ENCODE assay signal across 21 cellular contexts in genomic region chr7:97390915-97391593, GRCh38.
A peak's percentile ranks its signal among the peaks of the same experiment; 100 is the strongest.
DNase-seq lines count a peak whose midpoint lies in the region; ATAC-seq and TF ChIP-seq lines count a peak whose summit lies in the region.
"Had no signal": no experiment of that assay in that cellular context is flagged by ENCODE, and none has a peak within 500 bp of the region (broad histone marks: within the 10 kb centered on the region; RNA-seq: fewer than 3 reads in every experiment).

No MANE protein-coding gene starts in this region.

- DNase-seq in A172 (ENCODE audit: low spot score) (peak; percentile 42), WTC11 (ENCODE audit: low spot score) (no peak), kidney tubule cell (ENCODE audit: low spot score) (peak; percentile 11), dorsolateral prefrontal cortex (no peak), tibial artery (no peak), NCI-H1694 (lab: John Stamatoyannopoulos, UW) (no peak)
- no peak for DNase-seq in stimulated activated CD4-positive, alpha-beta T cell treated with anti-CD3 and anti-CD28 coated beads, Interleukin-4, amount 100 ng/mL, for 24 hours
- DNase-seq: DMS 273 treated with DMSO at 0.1 percent for 48 hours, DND-41, NCI-H1436, NCI-H2081, NCI-H2171 treated with DMSO at 0.1 percent for 48 hours, NCI-H446, NCI-H69, Peyer's patch, Right ventricle myocardium superior, T-cell had no signal

- no peak for ATAC-seq in WTC11
- ATAC-seq: SK-N-SH treated with all-trans-retinoic acid at 6 μM for 48 hours, T-cell had no signal

- H3K4me1 ChIP-seq in HUES48 (ENCODE audit: control insufficient read depth, insufficient read depth, low read length) (no peaks in the 10 kb centered on the region), tibial artery (no peaks in the 10 kb centered on the region)
- H3K4me1 ChIP-seq: Peyer's patch had no signal

- no peak overlapping the region for H3K4me3 ChIP-seq in HUES48 (ENCODE audit: low read depth, low read length)
- no peak overlapping the region for H3K4me3 ChIP-seq in dorsolateral prefrontal cortex
- H3K4me3 ChIP-seq in tibial artery, result no peak overlapping the region
- H3K4me3 ChIP-seq: Peyer's patch had no signal

- TF ChIP-seq CTCF in WTC11 (IDR thresholded peaks at IDR 0.05), result no peak
- no peak for TF ChIP-seq CTCF in dorsolateral prefrontal cortex (IDR thresholded peaks at IDR 0.05 in 54 of 56, conservative IDR thresholded peaks at IDR 0.05 in 2 of 56; ENCODE audit: low read depth in 1 of 56, partially characterized antibody in 56 of 56)
- no peak for TF ChIP-seq CTCF in tibial artery (IDR thresholded peaks at IDR 0.05)

- peaks cover 15% of the 10 kb centered on the region for H3K4me1 Mint-ChIP-seq in WTC11
- H3K4me1 Mint-ChIP-seq: B cell, T-cell had no signal

- H3K27me3 ChIP-seq in HUES48 (ENCODE audit: control insufficient read depth, insufficient read depth, low read length) (no peaks in the 10 kb centered on the region), dorsolateral prefrontal cortex (peaks cover 0 to 5% (median 0%) of the 10 kb centered on the region in 45 donors), tibial artery (no peaks in the 10 kb centered on the region)
- H3K27me3 ChIP-seq: Peyer's patch had no signal

- H3K9me3 ChIP-seq in HUES48 (ENCODE audit: control insufficient read depth, insufficient read depth, low read length) (no peaks in the 10 kb centered on the region), tibial artery (no peaks in the 10 kb centered on the region)
- H3K9me3 ChIP-seq: Peyer's patch had no signal

- H3K9ac ChIP-seq in HUES48 (ENCODE audit: low read depth, low read length), result no peak overlapping the region

- no peaks in the 10 kb centered on the region; the same call in 1 of the 2 replicates for H3K27me3 Mint-ChIP-seq in WTC11 (ENCODE audit: low read depth)
- H3K27me3 Mint-ChIP-seq: B cell had no signal

- POLR2A ChIA-PET in WTC11 (lab: Charles Lee), result no interaction called here

- intact Hi-C loops in dorsolateral prefrontal cortex (cut with DNase I), result no loop called here
- intact Hi-C loops in tibial artery (cut with DNase I; ENCODE audit: low total_unique reads), result no loop called here

- peaks cover 4% of the 10 kb centered on the region; the same call in 1 of the 2 replicates for H3K9me3 Mint-ChIP-seq in WTC11
- H3K9me3 Mint-ChIP-seq: T-cell had no signal

- H3K36me3 ChIP-seq in HUES48 (ENCODE audit: control insufficient read depth, insufficient read depth, low read length) (no peaks in the 10 kb centered on the region), tibial artery (no peaks in the 10 kb centered on the region)
- H3K36me3 ChIP-seq: Peyer's patch had no signal

- H3K36me3 Mint-ChIP-seq in WTC11, result no peaks in the 10 kb centered on the region
- H3K36me3 Mint-ChIP-seq: T-cell had no signal

- H3K27ac ChIP-seq in HUES48 (ENCODE audit: low read depth, low read length) (peak overlapping the region; percentile 6), dorsolateral prefrontal cortex (no peak overlapping the region), tibial artery (no peak overlapping the region)
- H3K27ac ChIP-seq: 22Rv1, Peyer's patch had no signal

- no peak overlapping the region for H3K4me3 Mint-ChIP-seq in WTC11
- H3K4me3 Mint-ChIP-seq: B cell, T-cell had no signal

- H3K27ac Mint-ChIP-seq in WTC11, result peak overlapping the region; percentile 59
- H3K27ac Mint-ChIP-seq: B cell, T-cell had no signal

- CTCF ChIA-PET in WTC11 (lab: Charles Lee), result no interaction called here

TF ChIP-seq in WTC11, 78 proteins besides CTCF, POLR2A, EP300 and RAD21:
- TF ChIP-seq SP1 (CRISPR knock-in tag; conservative IDR thresholded peaks at IDR 0.05) (no peak), ZMAT4 (CRISPR knock-in tag; IDR thresholded peaks at IDR 0.05) (no peak), GTF2I (CRISPR knock-in tag; conservative IDR thresholded peaks at IDR 0.05) (no peak), NR3C1 (CRISPR knock-in tag; conservative IDR thresholded peaks at IDR 0.05; ENCODE audit: low read depth) (no peak), IRF2 (CRISPR knock-in tag; IDR thresholded peaks at IDR 0.05; ENCODE audit: borderline replicate concordance, low read depth) (no peak), RELA (CRISPR knock-in tag; IDR thresholded peaks at IDR 0.05; ENCODE audit: borderline replicate concordance) (no peak), ATF2 (CRISPR knock-in tag; IDR thresholded peaks at IDR 0.05; ENCODE audit: borderline replicate concordance, low read depth) (no peak), CDX4 (CRISPR knock-in tag; IDR thresholded peaks at IDR 0.05; ENCODE audit: borderline replicate concordance) (no peak), KAT7 (CRISPR knock-in tag; IDR thresholded peaks at IDR 0.05; ENCODE audit: borderline replicate concordance) (no peak), ATF3 (CRISPR knock-in tag; conservative IDR thresholded peaks at IDR 0.05) (no peak), E2F5 (CRISPR knock-in tag; IDR thresholded peaks at IDR 0.05) (no peak)

Comparison
In these comparisons a context has a peak if more than half of its experiments do, and no peak if none do; other contexts are left out.
1. DNase-seq: peak in A172 (single experiment) and kidney tubule cell (single experiment); none in WTC11 (single experiment), stimulated activated CD4-positive, alpha-beta T cell treated with anti-CD3 and anti-CD28 coated beads, Interleukin-4, amount 100 ng/mL, for 24 hours (single experiment), dorsolateral prefrontal cortex (0 of 10), tibial artery (0 of 2) and NCI-H1694 (single experiment).